Comparison of ENCODE assay signal across 8 cellular contexts in the genomic region with DNA sequence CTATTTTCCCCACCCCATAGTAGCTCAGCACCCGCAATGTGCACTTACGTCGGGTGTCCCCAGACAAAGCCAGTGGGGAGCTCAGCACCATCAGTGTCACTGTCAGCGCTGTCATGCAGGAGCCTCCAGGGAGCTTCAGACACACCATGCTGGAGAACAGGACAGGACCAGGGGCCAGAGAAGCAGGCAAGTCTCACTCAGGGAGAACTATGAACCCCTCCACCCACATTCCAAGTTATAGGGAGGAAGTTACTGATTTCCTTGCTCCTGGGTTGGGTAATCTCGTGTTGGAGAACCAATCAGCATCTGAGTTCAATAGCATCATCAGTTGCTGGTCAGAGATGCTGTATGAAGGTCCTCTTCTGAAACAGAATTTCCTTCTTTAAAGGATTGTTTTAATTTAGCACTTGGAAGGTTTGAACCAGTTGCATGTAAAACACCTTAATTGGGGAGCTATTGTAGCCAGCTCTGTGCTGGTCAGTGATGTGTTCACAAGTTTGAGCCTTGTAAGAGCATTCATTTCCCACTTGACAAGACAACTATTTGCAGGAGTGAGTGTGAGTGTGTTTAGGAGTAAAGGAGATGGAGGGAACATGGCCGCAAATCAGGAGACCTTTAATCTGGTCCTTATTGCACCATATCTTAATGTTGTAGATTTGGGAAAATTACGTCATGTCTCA. TPM values are rescaled to one million over a fixed set of nuclear protein-coding genes. Genes with fewer than 3 reads are reported as not detected.
DNase-seq lines count a peak whose midpoint lies in the region; ATAC-seq, FAIRE-seq and TF ChIP-seq lines count a peak whose summit lies in the region.
"Not testable (repeated sequence)": the region's sequence is repeated elsewhere in the genome, so short reads cannot be mapped to it uniquely, and the experiment has no call there.

A gene (minus strand): TSS at position 254 of the 680 bp plus-strand sequence. CDS start 106 bp downstream, at position 148.

- POLR2A ChIA-PET in endothelial cell of umbilical vein (lab: Charles Lee), result not testable (repeated sequence)

- H3K36me3 Mint-ChIP-seq in stimulated activated effector memory CD8-positive, alpha-beta T cell treated with anti-CD3 and anti-CD28 coated beads, Interleukin-12 subunit alpha, Interleukin-12 subunit beta, amount 100 ng/mL, for 72 hours, result peaks cover 23% of the 10 kb centered on the region

- CTCF ChIA-PET in endothelial cell of umbilical vein (lab: Charles Lee), result not testable (repeated sequence)

- H3K36me3 ChIP-seq in endothelial cell of umbilical vein (ENCODE audit: control insufficient read depth in 2 of 2, extremely low read depth in 1 of 2, insufficient read depth in 2 of 2, low read length in 2 of 2), result not testable (repeated sequence)

- ATAC-seq in GM19328 (IDR thresholded peaks at IDR 0.05; ENCODE audit: unreplicated experiment), result peak; percentile 84
- peak; percentile 79 for ATAC-seq in HG02973 (IDR thresholded peaks at IDR 0.05; ENCODE audit: unreplicated experiment)
- peak; percentile 95 for ATAC-seq in stimulated activated effector memory CD8-positive, alpha-beta T cell treated with anti-CD3 and anti-CD28 coated beads, Interleukin-12 subunit alpha, Interleukin-12 subunit beta, amount 100 ng/mL, for 72 hours

- TF ChIP-seq CTCF in endothelial cell of umbilical vein (IDR thresholded peaks at IDR 0.05; ENCODE audit: extremely low read depth in 1 of 2, insufficient read depth in 1 of 2, low read depth in 1 of 2, low read length in 2 of 2); lower leg skin (IDR thresholded peaks at IDR 0.05): not testable (repeated sequence)

- H3K9me3 ChIP-seq in endothelial cell of umbilical vein (replicated peaks; ENCODE audit: control insufficient read depth, insufficient read depth, low read length), result not testable (repeated sequence)

- peak within 1 kb of the TSS; percentile 91 for H3K4me3 Mint-ChIP-seq in stimulated activated effector memory CD8-positive, alpha-beta T cell treated with anti-CD3 and anti-CD28 coated beads, Interleukin-12 subunit alpha, Interleukin-12 subunit beta, amount 100 ng/mL, for 72 hours

- DNase-seq in DMS53 (lab: John Stamatoyannopoulos, UW) (peak; percentile 42), NOMO-1 treated with dmso at 0.1 percent for 144 hours (lab: John Stamatoyannopoulos, UW; ENCODE audit: unreplicated experiment) (peak; percentile 31), activated T-cell treated with anti-CD3 and anti-CD28 coated beads for 24 hours (ENCODE audit: low read depth) (peak; percentile 7), endothelial cell of umbilical vein (ENCODE audit: low read depth, low spot score) (peak; percentile 23)
- DNase-seq in lower leg skin (ENCODE audit: low spot score in 2 of 2), result not testable (repeated sequence)
- peak; percentile 28 to 86 for DNase-seq in stimulated activated effector memory CD8-positive, alpha-beta T cell treated with anti-CD3 and anti-CD28 coated beads, Interleukin-12 subunit alpha, Interleukin-12 subunit beta, amount 100 ng/mL, for 72 hours (ENCODE audit: low spot score in 2 of 2)

- not testable (repeated sequence) for H3K27me3 ChIP-seq in endothelial cell of umbilical vein (ENCODE audit: control insufficient read depth in 2 of 2, insufficient read depth in 2 of 2, low read length in 2 of 2)

- H2AFZ ChIP-seq in endothelial cell of umbilical vein (ENCODE audit: low read depth, low read length), result not testable (repeated sequence)

- dilution Hi-C loops in endothelial cell of umbilical vein (cut with MboI; ENCODE audit: extremely low pct_ligation_motif_present, low sequenced_read_pairs), result not testable (repeated sequence)

- not testable (repeated sequence) for H3K27ac ChIP-seq in endothelial cell of umbilical vein (ENCODE audit: insufficient read depth, low read depth, low read length)

- H3K27ac Mint-ChIP-seq in stimulated activated effector memory CD8-positive, alpha-beta T cell treated with anti-CD3 and anti-CD28 coated beads, Interleukin-12 subunit alpha, Interleukin-12 subunit beta, amount 100 ng/mL, for 72 hours, result peak within 1 kb of the TSS; percentile 79

- intact Hi-C loops in endothelial cell of umbilical vein (cut with micrococcal nuclease), result not testable (repeated sequence)
- intact Hi-C loops in lower leg skin (cut with DNase I; ENCODE audit: low total_unique reads), result loop anchor here (10.0 kb wide), 1 partner anchor 65 kb away; no protein-coding TSS in a partner anchor

- not testable (repeated sequence) for H3K4me3 ChIP-seq in endothelial cell of umbilical vein (replicated peaks in 1 of 3; ENCODE audit: insufficient read depth in 1 of 3, low read depth in 1 of 3, low read length in 3 of 3); lower leg skin (ENCODE audit: low read depth, poor library complexity, severe bottlenecking)

- H3K9me1 ChIP-seq in endothelial cell of umbilical vein (replicated peaks; ENCODE audit: control insufficient read depth, extremely low read depth, insufficient read depth, low read length), result not testable (repeated sequence)

- 18 to 68% methylated on average over 7 of the region's 7 CpGs for WGBS in lower leg skin, 2 donors

- H3K4me1 Mint-ChIP-seq in stimulated activated effector memory CD8-positive, alpha-beta T cell treated with anti-CD3 and anti-CD28 coated beads, Interleukin-12 subunit alpha, Interleukin-12 subunit beta, amount 100 ng/mL, for 72 hours, result peaks cover 43% of the 10 kb centered on the region

- not testable (repeated sequence) for H3K4me2 ChIP-seq in endothelial cell of umbilical vein (ENCODE audit: insufficient read depth, low read length)

- H3K9me3 Mint-ChIP-seq in stimulated activated effector memory CD8-positive, alpha-beta T cell treated with anti-CD3 and anti-CD28 coated beads, Interleukin-12 subunit alpha, Interleukin-12 subunit beta, amount 100 ng/mL, for 72 hours, result not testable (repeated sequence)

- BruUV-seq in endothelial cell of umbilical vein (replicated peaks; lab: Mats Ljungman, UMichigan), result not testable (repeated sequence)

- peak; percentile 97 for FAIRE-seq in endothelial cell of umbilical vein (lab: Jason Lieb, UNC)

- not testable (repeated sequence) for H3K4me1 ChIP-seq in endothelial cell of umbilical vein (ENCODE audit: control insufficient read depth, extremely low read depth, insufficient read depth, low read length)

- H4K20me1 ChIP-seq in endothelial cell of umbilical vein (replicated peaks; ENCODE audit: control insufficient read depth, extremely low read depth, insufficient read depth, low read length), result not testable (repeated sequence)

- H3K79me2 ChIP-seq in endothelial cell of umbilical vein (ENCODE audit: control insufficient read depth, insufficient read depth, low read length), result not testable (repeated sequence)

- TF ChIP-seq POLR2A in endothelial cell of umbilical vein (IDR thresholded peaks at IDR 0.05; ENCODE audit: low read depth, low read length); lower leg skin (IDR thresholded peaks at IDR 0.05): not testable (repeated sequence)

- H3K9ac ChIP-seq in endothelial cell of umbilical vein (replicated peaks; ENCODE audit: extremely low read depth, insufficient read depth, low read length), result not testable (repeated sequence)

RNA-seq across cellular contexts. Expression of the gene that starts here (rescaled TPM):
- not detected in 2 replicates for total RNA-seq in endothelial cell of umbilical vein
- polyA plus RNA-seq in endothelial cell of umbilical vein, result not detected in 2 replicates
- polyA plus RNA-seq in endothelial cell of umbilical vein (2011; cell fraction: cytosol; rRNA removed), result not detected in 2 replicates
- polyA plus RNA-seq in endothelial cell of umbilical vein (2011; cell fraction: nucleus; rRNA removed), result not detected in 2 replicates
- not detected in 2 replicates for polyA plus RNA-seq in endothelial cell of umbilical vein (2012)
- polyA minus RNA-seq in endothelial cell of umbilical vein, result not detected in 2 replicates
- not detected for polyA minus RNA-seq in endothelial cell of umbilical vein (2011; cell fraction: cytosol; rRNA and poly(A)+ RNA removed)
- polyA minus RNA-seq in endothelial cell of umbilical vein (2011; cell fraction: nucleus; rRNA and poly(A)+ RNA removed), result not detected in 2 replicates
- total RNA-seq in lower leg skin, result 10 to 100 TPM; 37.6 to 65.7 (median 58.6) TPM

Comparison
In these comparisons a context has a peak if more than half of its experiments do, and no peak if none do; other contexts are left out.
1. RNA of the gene that starts here (total RNA-seq): 37.6 to 65.7 TPM in lower leg skin; not detected in endothelial cell of umbilical vein; every median in the first group is over 10 times any median in the second.
2. Peak in DNase-seq in endothelial cell of umbilical vein; RNA of the gene not detected or under 1 TPM.
3. Peak in every context shown above with its lines, with median percentiles within 50 percentile points of each other: ATAC-seq.